ENCODE assay signal across 17 cellular contexts in genomic region chr4:147994491-147995385, GRCh38.
DNase-seq lines count a peak whose midpoint lies in the region; ATAC-seq and TF ChIP-seq lines count a peak whose summit lies in the region.
"Had no signal": no experiment of that assay in that cellular context is flagged by ENCODE, and none has a peak within 500 bp of the region (broad histone marks: within the 10 kb centered on the region; RNA-seq: fewer than 3 reads in every experiment).

No MANE protein-coding gene starts in this region.

- peak overlapping the region in 3 of 4 donors; percentile 14 to 49 (median 37) for H3K27ac ChIP-seq in gastrocnemius medialis
- H3K27ac ChIP-seq: BLaER1, SK-N-MC had no signal

- H3K4me1 Mint-ChIP-seq in mesothelial cell of epicardium: peaks cover 20% of the 10 kb centered on the region
- H3K4me1 Mint-ChIP-seq in T-cell: no peaks in the 10 kb centered on the region
- H3K4me1 Mint-ChIP-seq: CD8-positive, alpha-beta memory T cell had no signal

- H3K27me3 ChIP-seq in gastrocnemius medialis: no peaks in the 10 kb centered on the region
- H3K27me3 ChIP-seq: BLaER1 had no signal

- H3K4me3 Mint-ChIP-seq in mesothelial cell of epicardium (no peak overlapping the region), T-cell (no peak overlapping the region)
- H3K4me3 Mint-ChIP-seq: CD8-positive, alpha-beta memory T cell had no signal

- TF ChIP-seq CTCF in choroid plexus epithelial cell (conservative IDR thresholded peaks at IDR 0.05; ENCODE audit: low read depth, low read length) (no peak), mesothelial cell of epicardium (IDR thresholded peaks at IDR 0.05; ENCODE audit: unreplicated experiment) (no peak), gastrocnemius medialis (IDR thresholded peaks at IDR 0.05 in 4 of 5, conservative IDR thresholded peaks at IDR 0.05 in 1 of 5) (no peak)

- in situ Hi-C loops in gastrocnemius medialis (cut with MboI; ENCODE audit: low sequenced_read_pairs in 4 of 4): no loop called here

- no peak overlapping the region for H3K4me3 ChIP-seq in choroid plexus epithelial cell (ENCODE audit: low read depth, low read length)
- H3K4me3 ChIP-seq in gastrocnemius medialis: no peak overlapping the region
- H3K4me3 ChIP-seq: BLaER1, SK-N-MC had no signal

- H3K36me3 ChIP-seq in gastrocnemius medialis: no peaks in the 10 kb centered on the region
- H3K36me3 ChIP-seq: BLaER1 had no signal

- POLR2A ChIA-PET in T-cell (lab: Charles Lee): no interaction called here

- intact Hi-C loops in gastrocnemius medialis (cut with DNase I; ENCODE audit: low total_unique reads): no loop called here

- no peaks in the 10 kb centered on the region for H3K9me3 Mint-ChIP-seq in mesothelial cell of epicardium
- H3K9me3 Mint-ChIP-seq in T-cell: peaks cover 0 to 2% (median 0%) of the 10 kb centered on the region in 3 donors

- ATAC-seq in gastrocnemius medialis (no peak), T-cell (replicated peaks in 1 of 4) (no peak)

- peaks cover 33 to 39% of the 10 kb centered on the region in 2 donors for H3K4me1 ChIP-seq in gastrocnemius medialis
- H3K4me1 ChIP-seq: BLaER1 had no signal

- CTCF ChIA-PET in T-cell (lab: Charles Lee): interaction anchor here in 1 of 2 donors (0.6 to 0.9 kb wide), 2 partner anchors 10 to 110 kb away, joined by 4 to 5 read pairs; no protein-coding TSS in a partner anchor

- no peaks in the 10 kb centered on the region for H3K27me3 Mint-ChIP-seq in mesothelial cell of epicardium (ENCODE audit: low read depth)
- H3K27me3 Mint-ChIP-seq in T-cell: no peaks in the 10 kb centered on the region

- H3K36me3 Mint-ChIP-seq in mesothelial cell of epicardium: peaks cover 11% of the 10 kb centered on the region
- H3K36me3 Mint-ChIP-seq in T-cell: peaks cover 11% of the 10 kb centered on the region

- H3K27ac Mint-ChIP-seq in mesothelial cell of epicardium (peak overlapping the region; percentile 48), T-cell (no peak overlapping the region)
- H3K27ac Mint-ChIP-seq: CD8-positive, alpha-beta memory T cell had no signal

- H3K9me3 ChIP-seq in gastrocnemius medialis: no peaks in the 10 kb centered on the region
- H3K9me3 ChIP-seq: BLaER1 had no signal

- no peak for TF ChIP-seq POLR2A in gastrocnemius medialis (IDR thresholded peaks at IDR 0.05)

- DNase-seq in NCI-H82 (lab: John Stamatoyannopoulos, UW) (peak; percentile 65), choroid plexus epithelial cell (ENCODE audit: low read depth) (peak; percentile 58), mesothelial cell of epicardium (ENCODE audit: low spot score in 2 of 2, unreplicated experiment in 2 of 2) (no peak), gastrocnemius medialis (no peak), T-cell (no peak), HT-29 (ENCODE audit: low spot score) (no peak)
- DNase-seq in stimulated activated naive CD4-positive, alpha-beta T cell treated with Interleukin-2 at 50 U/mL for 16 hours (lab: John Stamatoyannopoulos, UW): no peak
- DNase-seq: CD8-positive, alpha-beta memory T cell; MM.1S; NCI-H1092 treated with DMSO at 0.1 percent for 48 hours; NCI-H146; NCI-H2081; NCI-H2171 treated with DMSO at 0.1 percent for 48 hours; NK-92 treated with Interleukin-12 subunit alpha and Interleukin-12 subunit beta, amount 100 ng/mL, for 24 hours; SHP77 had no signal

Comparison
In these comparisons a context has a peak if more than half of its experiments do, and no peak if none do; other contexts are left out.
1. DNase-seq: peak in NCI-H82 (single experiment) and choroid plexus epithelial cell (single experiment); none in mesothelial cell of epicardium (0 of 2), gastrocnemius medialis (0 of 2), T-cell (0 of 34), HT-29 (single experiment) and stimulated activated naive CD4-positive, alpha-beta T cell treated with Interleukin-2 at 50 U/mL for 16 hours (single experiment).